Comparison of ENCODE assay signal across 25 cellular contexts in the genomic region with DNA sequence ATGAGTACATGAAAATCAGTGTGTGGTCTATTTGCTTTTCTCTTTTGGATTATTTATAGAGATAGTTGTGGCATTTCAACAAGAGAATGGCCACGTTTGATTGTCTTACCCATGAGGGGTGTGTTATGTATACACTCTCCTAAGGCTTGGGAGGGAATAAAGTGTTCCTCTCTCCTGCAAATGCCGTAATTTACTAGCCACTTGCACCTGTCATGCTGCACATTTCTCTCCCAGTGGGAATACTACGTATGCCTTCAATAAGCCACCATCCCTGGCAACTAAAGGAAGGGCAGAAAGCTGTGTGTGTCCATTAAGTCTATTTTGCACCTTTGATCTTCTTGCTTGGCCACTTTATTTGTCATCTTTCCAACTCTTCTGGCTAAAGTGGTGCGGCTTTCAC.
DNase-seq lines count a peak whose midpoint lies in the region; ATAC-seq and TF ChIP-seq lines count a peak whose summit lies in the region.
"Had no signal": no experiment of that assay in that cellular context is flagged by ENCODE, and none has a peak within 500 bp of the region (broad histone marks: within the 10 kb centered on the region; RNA-seq: fewer than 3 reads in every experiment).

No MANE protein-coding gene starts in this region.

- CTCF ChIA-PET in IMR-90 (lab: Yijun Ruan, JAX), result interaction anchor here (1.4 to 1.5 kb wide), 2 partner anchors 190 to 235 kb away, joined by 3 to 6 read pairs; no protein-coding TSS in a partner anchor

- H4K8ac ChIP-seq in IMR-90 (ENCODE audit: low read depth in 2 of 2, low read length in 2 of 2), result peak overlapping the region in 1 of 2 experiments; percentile 44; a peak in 2 of 4 replicates

- H3K18ac ChIP-seq in IMR-90 (ENCODE audit: low read depth, low read length), result 0 out of 2 replicates have a peak overlapping the region, but pooled peaks have one; percentile 40

- intact Hi-C loops in IMR-90 (cut with micrococcal nuclease), result loop anchor here (1.0 to 10.0 kb wide), 9 partner anchors 83 to 1101 kb away; no protein-coding TSS in a partner anchor

- no peak for ATAC-seq in IMR-90 (ENCODE audit: low read depth)
- no peak for ATAC-seq in natural killer cell treated with Interleukin-12 subunit alpha and Interleukin-12 subunit beta and Interleukin-15 and Interleukin-18, amount 100 ng/mL, for 72 hours
- ATAC-seq: mucosa of descending colon had no signal

- no peak overlapping the region for H3K4me3 ChIP-seq in IMR-90 (ENCODE audit: insufficient read depth, low read depth, low read length)
- H3K4me3 ChIP-seq: lower lobe of right lung, mucosa of descending colon, sigmoid colon, SK-N-MC, thyroid gland had no signal

- H3K27ac Mint-ChIP-seq in nephron, result peak overlapping the region; percentile 25 to 73 (median 29)
- no peak overlapping the region for H3K27ac Mint-ChIP-seq in natural killer cell treated with Interleukin-12 subunit alpha and Interleukin-12 subunit beta and Interleukin-15 and Interleukin-18, amount 100 ng/mL, for 72 hours
- H3K27ac Mint-ChIP-seq: activated CD4-positive, alpha-beta T cell treated with anti-CD3 and anti-CD28 coated beads, Interleukin-2, amount 10 ng/mL, durations not matched to agents 24 days and 14 days; activated naive CD4-positive, alpha-beta T cell treated with anti-CD3 and anti-CD28 coated beads for 36 hours; dendritic cell treated with granulocyte-macrophage colony-stimulating factor and Interleukin-4, amounts not matched to agents 40 ng/mL and 50 ng/mL, for 4 days; stimulated activated naive CD8-positive, alpha-beta T cell treated with anti-CD3 and anti-CD28 coated beads, Interleukin-15, amount 100 ng/mL, for 72 hours had no signal

- H2AFZ ChIP-seq in IMR-90 (replicated peaks; ENCODE audit: low read length, poor library complexity), result no peak overlapping the region

- TF ChIP-seq POLR2A in IMR-90 (IDR thresholded peaks at IDR 0.05; ENCODE audit: low read depth, low read length), result no peak

- TF ChIP-seq CTCF in IMR-90 (conservative IDR thresholded peaks at IDR 0.05; ENCODE audit: low read depth, low read length) (no peak), nephron (IDR thresholded peaks at IDR 0.05; ENCODE audit: unreplicated experiment in 3 of 3) (no peak)

- BruUV-seq in IMR-90 (replicated peaks; lab: Mats Ljungman, UMichigan), result no TSS peak

- no peak overlapping the region for H3K4me2 ChIP-seq in IMR-90 (ENCODE audit: low read depth, low read length)

- H2BK20ac ChIP-seq in IMR-90 (ENCODE audit: low read depth, low read length), result no peak overlapping the region

- H3K4me1 ChIP-seq in IMR-90 (ENCODE audit: control insufficient read depth, insufficient read depth, low read length), result peaks cover 5% of the 10 kb centered on the region; the same call in 1 of the 2 replicates

- H2AK9ac ChIP-seq in IMR-90 (replicated peaks; ENCODE audit: low read depth, low read length, poor library complexity), result no peak overlapping the region

- H3K4me3 Mint-ChIP-seq in nephron, result no peak overlapping the region
- no peak overlapping the region for H3K4me3 Mint-ChIP-seq in natural killer cell treated with Interleukin-12 subunit alpha and Interleukin-12 subunit beta and Interleukin-15 and Interleukin-18, amount 100 ng/mL, for 72 hours
- H3K4me3 Mint-ChIP-seq: activated CD4-positive, alpha-beta T cell treated with anti-CD3 and anti-CD28 coated beads, Interleukin-2, amount 10 ng/mL, durations not matched to agents 24 days and 14 days; activated naive CD4-positive, alpha-beta T cell treated with anti-CD3 and anti-CD28 coated beads for 36 hours; dendritic cell treated with granulocyte-macrophage colony-stimulating factor and Interleukin-4, amounts not matched to agents 40 ng/mL and 50 ng/mL, for 4 days; stimulated activated naive CD8-positive, alpha-beta T cell treated with anti-CD3 and anti-CD28 coated beads, Interleukin-15, amount 100 ng/mL, for 72 hours had no signal

- peak overlapping the region; percentile 68 for H2BK5ac ChIP-seq in IMR-90 (ENCODE audit: low read depth, low read length, poor library complexity, severe bottlenecking)

- no peak overlapping the region for H2BK15ac ChIP-seq in IMR-90 (ENCODE audit: low read depth, low read length)

- no peak overlapping the region for H4K5ac ChIP-seq in IMR-90 (ENCODE audit: low read depth, low read length)

- no peak overlapping the region for H3K9ac ChIP-seq in IMR-90 (ENCODE audit: low read depth, low read length)

- DNase-seq in IMR-90 (no peak), NCI-H1436 (lab: John Stamatoyannopoulos, UW) (peak; percentile 73), NCI-H748 treated with DMSO at 0.1 percent for 48 hours (lab: John Stamatoyannopoulos, UW) (peak; percentile 67), GF-D8 (lab: John Stamatoyannopoulos, UW) (no peak), RKO (ENCODE audit: low spot score) (no peak)
- no peak for DNase-seq in natural killer cell treated with Interleukin-12 subunit alpha and Interleukin-12 subunit beta and Interleukin-15 and Interleukin-18, amount 100 ng/mL, for 72 hours (ENCODE audit: low spot score)
- DNase-seq: activated CD4-positive, alpha-beta T cell treated with anti-CD3 and anti-CD28 coated beads, Interleukin-2, amount 10 ng/mL, durations not matched to agents 24 days and 14 days; activated naive CD4-positive, alpha-beta T cell treated with anti-CD3 and anti-CD28 coated beads for 36 hours; activated T-cell treated with anti-CD3 and anti-CD28 coated beads, Interleukin-2, amount 50 U/mL, for 48 hours; anterior cingulate cortex; HCEC 1CT; lower lobe of right lung; mucosa of descending colon; NCI-H187 treated with DMSO at 0.1 percent for 48 hours; NCI-H446; posterior cingulate gyrus; RPMI8226; sigmoid colon; stimulated activated naive CD8-positive, alpha-beta T cell treated with anti-CD3 and anti-CD28 coated beads, Interleukin-15, amount 100 ng/mL, for 72 hours; thyroid gland; WERI-Rb-1 had no signal

- TF ChIP-seq RAD21 in IMR-90 (IDR thresholded peaks at IDR 0.05; ENCODE audit: low read length), result no peak

- no peaks in the 10 kb centered on the region for H3K9me1 ChIP-seq in IMR-90 (ENCODE audit: insufficient read depth, low read length)

- no peaks in the 10 kb centered on the region for H3K36me3 Mint-ChIP-seq in nephron (ENCODE audit: low read depth)
- H3K36me3 Mint-ChIP-seq in natural killer cell treated with Interleukin-12 subunit alpha and Interleukin-12 subunit beta and Interleukin-15 and Interleukin-18, amount 100 ng/mL, for 72 hours, result no peaks in the 10 kb centered on the region

- no peak overlapping the region for H3K23ac ChIP-seq in IMR-90 (ENCODE audit: low read depth, low read length)

- H3K4me1 Mint-ChIP-seq in nephron, result peaks cover 78% of the 10 kb centered on the region
- H3K4me1 Mint-ChIP-seq in natural killer cell treated with Interleukin-12 subunit alpha and Interleukin-12 subunit beta and Interleukin-15 and Interleukin-18, amount 100 ng/mL, for 72 hours (ENCODE audit: low read depth in 2 of 2), result peaks cover 0 to 9% of the 10 kb centered on the region in 2 donors
- H3K4me1 Mint-ChIP-seq: activated CD4-positive, alpha-beta T cell treated with anti-CD3 and anti-CD28 coated beads, Interleukin-2, amount 10 ng/mL, durations not matched to agents 24 days and 14 days; stimulated activated naive CD8-positive, alpha-beta T cell treated with anti-CD3 and anti-CD28 coated beads, Interleukin-15, amount 100 ng/mL, for 72 hours had no signal

- no peaks in the 10 kb centered on the region for H3K9me3 Mint-ChIP-seq in nephron
- no peaks in the 10 kb centered on the region for H3K9me3 Mint-ChIP-seq in natural killer cell treated with Interleukin-12 subunit alpha and Interleukin-12 subunit beta and Interleukin-15 and Interleukin-18, amount 100 ng/mL, for 72 hours
- H3K9me3 Mint-ChIP-seq: activated CD4-positive, alpha-beta T cell treated with anti-CD3 and anti-CD28 coated beads, Interleukin-2, amount 10 ng/mL, durations not matched to agents 24 days and 14 days; activated naive CD4-positive, alpha-beta T cell treated with anti-CD3 and anti-CD28 coated beads for 36 hours; dendritic cell treated with granulocyte-macrophage colony-stimulating factor and Interleukin-4, amounts not matched to agents 40 ng/mL and 50 ng/mL, for 4 days; stimulated activated naive CD8-positive, alpha-beta T cell treated with anti-CD3 and anti-CD28 coated beads, Interleukin-15, amount 100 ng/mL, for 72 hours had no signal

- H3K9me3 ChIP-seq in IMR-90 (ENCODE audit: control insufficient read depth, insufficient read depth, low read length), result no peaks in the 10 kb centered on the region
- H3K9me3 ChIP-seq: lower lobe of right lung, mucosa of descending colon, sigmoid colon, thyroid gland had no signal

- H3K56ac ChIP-seq in IMR-90 (ENCODE audit: extremely low read depth, insufficient read depth, low read length), result no peak overlapping the region

- H3K27me3 ChIP-seq in IMR-90 (ENCODE audit: control insufficient read depth, insufficient read depth, low read length), result no peaks in the 10 kb centered on the region
- H3K27me3 ChIP-seq: sigmoid colon, thyroid gland had no signal

- peak overlapping the region; percentile 45; the same call in 1 of the 2 replicates for H2AK5ac ChIP-seq in IMR-90 (ENCODE audit: low read depth, low read length)

- H3K27me3 Mint-ChIP-seq in nephron (ENCODE audit: low read depth), result peaks cover 27% of the 10 kb centered on the region
- peaks cover 30 to 47% of the 10 kb centered on the region in 2 donors for H3K27me3 Mint-ChIP-seq in natural killer cell treated with Interleukin-12 subunit alpha and Interleukin-12 subunit beta and Interleukin-15 and Interleukin-18, amount 100 ng/mL, for 72 hours

- H2BK120ac ChIP-seq in IMR-90 (ENCODE audit: low read depth, low read length), result no peak overlapping the region

- no peaks in the 10 kb centered on the region for H3K36me3 ChIP-seq in IMR-90 (ENCODE audit: control insufficient read depth, insufficient read depth, low read length)
- H3K36me3 ChIP-seq: lower lobe of right lung, sigmoid colon, thyroid gland, WERI-Rb-1 had no signal

- no peaks in the 10 kb centered on the region for H3K79me1 ChIP-seq in IMR-90 (ENCODE audit: low read depth in 1 of 2, low read length in 2 of 2)

- no peaks in the 10 kb centered on the region for H4K20me1 ChIP-seq in IMR-90 (ENCODE audit: insufficient read depth, low read length)

- WGBS in IMR-90 (ENCODE audit: extremely low coverage in 2 of 2, insufficient read length in 1 of 2), 2 experiments, result no CpG with 5 or more reads among the region's 4 CpGs

- POLR2A ChIA-PET in IMR-90 (lab: Charles Lee; ENCODE audit: unreplicated experiment), result no interaction called here

- no peak overlapping the region for H3K27ac ChIP-seq in IMR-90 (ENCODE audit: insufficient read depth, low read length)
- H3K27ac ChIP-seq: C4-2B, lower lobe of right lung, sigmoid colon, SK-N-MC, thyroid gland, WERI-Rb-1 had no signal

- dilution Hi-C loops in IMR-90 (cut with HindIII; ENCODE audit: low sequenced_read_pairs, unreplicated experiment), result no loop called here

- in situ Hi-C loops in IMR-90 (cut with MboI; ENCODE audit: low sequenced_read_pairs), result loop anchor here (10.0 to 25.0 kb wide), 2 partner anchors 368 to 521 kb away; no protein-coding TSS in a partner anchor

- H3K14ac ChIP-seq in IMR-90 (replicated peaks; ENCODE audit: low read depth, low read length), result no peak overlapping the region

- H3K4ac ChIP-seq in IMR-90 (ENCODE audit: low read depth, low read length), result no peak overlapping the region

- H4K91ac ChIP-seq in IMR-90 (ENCODE audit: insufficient read depth, low read depth, low read length), result 0 out of 2 replicates have a peak overlapping the region, but pooled peaks have one; percentile 2

TF ChIP-seq in IMR-90, 13 proteins besides CTCF, POLR2A, EP300 and RAD21 (continues in another document):
- no peak for TF ChIP-seq NFE2L2 (IDR thresholded peaks at IDR 0.05; ENCODE audit: low read depth, low read length)

Comparison
In these comparisons a context has a peak if more than half of its experiments do, and no peak if none do; other contexts are left out.
1. DNase-seq: peak in NCI-H1436 (single experiment) and NCI-H748 treated with DMSO at 0.1 percent for 48 hours (single experiment); none in IMR-90 (single experiment), GF-D8 (single experiment), RKO (single experiment) and natural killer cell treated with Interleukin-12 subunit alpha and Interleukin-12 subunit beta and Interleukin-15 and Interleukin-18, amount 100 ng/mL, for 72 hours (single experiment).
2. H3K27ac Mint-ChIP-seq: peak in nephron (3 of 3); none in natural killer cell treated with Interleukin-12 subunit alpha and Interleukin-12 subunit beta and Interleukin-15 and Interleukin-18, amount 100 ng/mL, for 72 hours (0 of 2).